In the genomic region with DNA sequence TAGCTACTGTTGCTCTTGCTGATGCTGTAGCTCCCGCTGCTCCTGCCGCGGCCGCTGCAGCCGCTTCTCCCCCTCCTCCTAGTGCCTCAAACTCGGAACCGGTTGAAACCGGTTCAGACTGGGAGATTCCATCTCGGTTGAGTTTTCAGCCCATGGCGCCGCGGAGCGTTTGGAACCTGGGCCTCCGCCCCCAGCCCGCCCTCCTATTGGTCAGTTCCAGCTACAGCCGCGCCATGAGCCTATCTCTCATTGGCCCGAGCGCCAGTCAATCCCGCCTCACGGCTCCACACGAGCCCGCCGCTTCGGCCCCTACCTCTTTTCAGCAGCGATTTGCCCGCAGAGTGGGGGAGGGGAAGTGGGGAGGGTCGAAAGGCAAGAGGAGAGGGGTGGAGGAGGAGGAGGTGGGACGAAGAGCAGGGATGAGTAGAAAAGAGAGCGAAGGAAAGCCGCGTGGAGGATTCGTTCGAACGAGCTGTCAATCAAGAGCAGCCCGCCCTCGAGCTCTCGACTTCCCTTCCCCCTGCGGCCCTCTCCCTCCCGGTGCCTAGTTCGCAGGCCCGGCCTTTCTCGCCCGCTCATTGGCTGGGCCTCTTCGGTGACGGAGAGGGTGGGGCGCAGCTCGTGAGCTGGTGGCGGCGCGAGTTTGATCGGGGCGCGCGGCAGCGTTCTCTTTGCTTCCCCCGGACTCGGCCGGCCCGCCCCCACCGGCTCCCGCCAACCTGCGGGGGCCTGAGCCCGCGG, we compare ENCODE assay signal across 8 cellular contexts. TPM values are rescaled to one million over a fixed set of nuclear protein-coding genes. Genes with fewer than 3 reads are reported as not detected.
A peak's percentile ranks its signal among the peaks of the same experiment; 100 is the strongest.
DNase-seq lines count a peak whose midpoint lies in the region; ATAC-seq and TF ChIP-seq lines count a peak whose summit lies in the region.

Gene XPO1 (minus strand): TSS at position 178 of the 741 bp plus-strand sequence. CDS start 4,459 bp downstream, outside the sequence.

- no peak for TF ChIP-seq CTCF in BJ (IDR thresholded peaks at IDR 0.05; ENCODE audit: insufficient read depth, low read depth, low read length)
- no peak for TF ChIP-seq CTCF in coronary artery (IDR thresholded peaks at IDR 0.05)

- H3K4me3 ChIP-seq in BJ (ENCODE audit: low read depth, low read length) (peak within 1 kb of the TSS; percentile 96), coronary artery (peak within 1 kb of the TSS; percentile 87)

- peaks cover 6% of the 10 kb centered on the region for H3K27me3 Mint-ChIP-seq in activated CD4-positive, alpha-beta T cell treated with anti-CD3 and anti-CD28 coated beads, Interleukin-2, amount 10 ng/mL, durations not matched to agents 24 days and 14 days

- peak; percentile 89 for ATAC-seq in GM19324 (IDR thresholded peaks at IDR 0.05; ENCODE audit: low FRiP score, unreplicated experiment)
- peak; percentile 67 for ATAC-seq in HG03469 (IDR thresholded peaks at IDR 0.05; ENCODE audit: unreplicated experiment)
- peak; percentile 87 for ATAC-seq in left colon

- POLR2A ChIA-PET in BJ (lab: Charles Lee) = interaction anchor here (0.5 kb wide), 1 partner anchor 12 kb away, joined by 3 read pairs; no protein-coding TSS in a partner anchor

- DNase-seq in BJ (ENCODE audit: low read depth) (peak; percentile 94), NCI-H526 treated with DMSO at 0.1 percent for 48 hours (lab: John Stamatoyannopoulos, UW) (peak; percentile 100), coronary artery (ENCODE audit: low spot score) (peak; percentile 99), left colon (peak; percentile 99)
- DNase-seq in activated CD4-positive, alpha-beta T cell treated with anti-CD3 and anti-CD28 coated beads, Interleukin-2, amount 10 ng/mL, durations not matched to agents 24 days and 14 days = peak; percentile 99
- DNase-seq in stimulated activated CD4-positive, alpha-beta T cell treated with anti-CD3 and anti-CD28 coated beads, Interleukin-1b, Interleukin-23, amount 100 ng/mL, for 48 hours = peak; percentile 99

- H3K27ac ChIP-seq in coronary artery = peak within 1 kb of the TSS; percentile 96 to 99

- peak within 1 kb of the TSS; percentile 95 for H3K4me3 Mint-ChIP-seq in activated CD4-positive, alpha-beta T cell treated with anti-CD3 and anti-CD28 coated beads, Interleukin-2, amount 10 ng/mL, durations not matched to agents 24 days and 14 days

- CTCF ChIA-PET in BJ (lab: Yijun Ruan, JAX) = interaction anchor here (1.4 kb wide), 2 partner anchors 26 to 96 kb away, joined by 4 to 5 read pairs; no protein-coding TSS in a partner anchor

- peak within 1 kb of the TSS; percentile 100 for H3K27ac Mint-ChIP-seq in activated CD4-positive, alpha-beta T cell treated with anti-CD3 and anti-CD28 coated beads, Interleukin-2, amount 10 ng/mL, durations not matched to agents 24 days and 14 days

- intact Hi-C loops in activated CD4-positive, alpha-beta T cell treated with anti-CD3 and anti-CD28 coated beads, Interleukin-2, amount 10 ng/mL, durations not matched to agents 24 days and 14 days (cut with micrococcal nuclease) = loop anchor here (1.0 to 5.0 kb wide), 12 partner anchors 67 to 1169 kb away; partner anchors contain the start of genes B3GNT2, CCT4, EHBP1 and FAM161A
- intact Hi-C loops in left colon (cut with DNase I, micrococcal nuclease) = no loop called here

- H3K9me3 Mint-ChIP-seq in activated CD4-positive, alpha-beta T cell treated with anti-CD3 and anti-CD28 coated beads, Interleukin-2, amount 10 ng/mL, durations not matched to agents 24 days and 14 days = no peaks in the 10 kb centered on the region

- no peaks in the 10 kb centered on the region for H3K27me3 ChIP-seq in BJ (ENCODE audit: control insufficient read depth, insufficient read depth, low read length)

- H3K36me3 ChIP-seq in BJ (ENCODE audit: control insufficient read depth, insufficient read depth, low read length) = no peaks in the 10 kb centered on the region

- H3K4me1 Mint-ChIP-seq in activated CD4-positive, alpha-beta T cell treated with anti-CD3 and anti-CD28 coated beads, Interleukin-2, amount 10 ng/mL, durations not matched to agents 24 days and 14 days = peaks cover 35% of the 10 kb centered on the region

- H3K36me3 Mint-ChIP-seq in activated CD4-positive, alpha-beta T cell treated with anti-CD3 and anti-CD28 coated beads, Interleukin-2, amount 10 ng/mL, durations not matched to agents 24 days and 14 days (ENCODE audit: low read depth) = peaks cover 15% of the 10 kb centered on the region

RNA-seq across cellular contexts. Expression of gene XPO1, which starts in this region (rescaled TPM):
- polyA plus RNA-seq in BJ (2011; rRNA removed) = 39.1 and 89.7 TPM in 2 replicates
- polyA minus RNA-seq in BJ (2011; rRNA and poly(A)+ RNA removed) = 44.3 and 45.4 TPM in 2 replicates
- 230 TPM in 2 replicates for total RNA-seq in activated CD4-positive, alpha-beta T cell treated with anti-CD3 and anti-CD28 coated beads, Interleukin-2, amount 10 ng/mL, durations not matched to agents 24 days and 14 days
- 10 to 100 TPM; 58.3 to 62.6 TPM for total RNA-seq in left colon

Comparison
In these comparisons a context has a peak if more than half of its experiments do, and no peak if none do; other contexts are left out.
1. Peak in every context shown above with its lines: DNase-seq, ATAC-seq, H3K4me3 ChIP-seq and H3K27ac ChIP-seq.